8 cellular contexts compared by ENCODE assay signal in the genomic region with DNA sequence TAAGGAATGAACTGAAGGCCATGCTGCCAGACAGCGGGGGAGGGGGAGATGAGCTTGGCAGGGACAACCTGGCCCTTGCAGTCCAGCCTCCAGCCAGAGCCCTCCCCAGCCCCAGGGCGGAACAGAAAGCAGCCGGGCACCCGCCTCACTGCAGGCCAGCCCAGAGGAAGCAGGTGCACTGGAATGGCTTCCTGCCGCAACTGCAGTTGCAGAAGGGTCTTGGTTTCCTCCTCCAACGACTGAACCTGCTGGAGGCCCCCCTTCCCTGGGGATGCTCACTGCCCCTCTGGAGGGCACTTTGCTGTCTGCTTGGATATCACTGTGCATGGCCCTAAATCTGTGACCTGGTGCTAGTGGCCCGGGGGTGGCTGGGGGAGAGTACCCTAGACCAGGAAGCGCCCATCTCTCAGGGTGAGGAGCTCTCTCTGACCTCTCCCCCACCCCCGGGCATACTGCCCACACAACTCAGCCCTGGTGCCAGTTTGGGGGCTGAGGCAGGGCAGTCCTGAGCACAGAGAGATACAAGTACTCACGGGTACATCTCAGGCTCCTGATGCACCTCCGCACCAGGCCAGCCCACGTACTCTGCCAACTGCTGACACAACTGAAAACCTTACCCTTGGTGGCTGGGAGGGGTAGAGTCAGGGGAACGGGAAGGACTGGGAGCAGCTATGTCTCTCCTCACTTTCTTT. TPM values are rescaled to one million over a fixed set of nuclear protein-coding genes. Genes with fewer than 3 reads are reported as not detected.
DNase-seq lines count a peak whose midpoint lies in the region; ATAC-seq, FAIRE-seq and TF ChIP-seq lines count a peak whose summit lies in the region.

No MANE protein-coding gene starts in this region.

- DNase-seq in GM12892 (ENCODE audit: insufficient read length) (no peak), MG63 (no peak), adrenal gland (peak in 5 of 7 donors; percentile 54 to 74 (median 64)), memory B cell (ENCODE audit: low spot score in 2 of 2) (no peak), DMS153 (lab: John Stamatoyannopoulos, UW) (no peak)

- H3K9me3 ChIP-seq in MG63 (no peaks in the 10 kb centered on the region), adrenal gland (replicated peaks in 1 of 3) (no peaks in the 10 kb centered on the region)

- H3K4me1 ChIP-seq in adrenal gland (replicated peaks in 1 of 2) (peaks cover 21 to 52% of the 10 kb centered on the region in 2 donors), urinary bladder (ENCODE audit: insufficient read depth) (no peaks in the 10 kb centered on the region)

- intact Hi-C loops in adrenal gland (cut with DNase I), result no loop called here

- peaks cover 51% of the 10 kb centered on the region for H3K4me1 Mint-ChIP-seq in memory B cell

- H3K27me3 ChIP-seq in MG63 (no peaks in the 10 kb centered on the region), adrenal gland (no peaks in the 10 kb centered on the region)

- TF ChIP-seq CTCF in adrenal gland (IDR thresholded peaks at IDR 0.05), result no peak

- H3K27me3 Mint-ChIP-seq in memory B cell, result no peaks in the 10 kb centered on the region

- peak; percentile 9 for FAIRE-seq in GM12892 (lab: Jason Lieb, UNC)

- peak overlapping the region; percentile 94 for H3K4me3 Mint-ChIP-seq in memory B cell

- H3K36me3 ChIP-seq in MG63, result no peaks in the 10 kb centered on the region
- no peaks in the 10 kb centered on the region for H3K36me3 ChIP-seq in adrenal gland (replicated peaks in 1 of 2)
- no peaks in the 10 kb centered on the region for H3K36me3 ChIP-seq in urinary bladder (ENCODE audit: insufficient read depth)

- H3K36me3 Mint-ChIP-seq in memory B cell, result peaks cover 6% of the 10 kb centered on the region

- H3K27ac ChIP-seq in adrenal gland, result peak overlapping the region in 4 of 5 donors; percentile 3 to 85 (median 49)
- H3K27ac ChIP-seq in urinary bladder (ENCODE audit: low read depth), result no peak overlapping the region

- no peaks in the 10 kb centered on the region for H3K9me3 Mint-ChIP-seq in memory B cell

- peak overlapping the region; percentile 91 for H3K27ac Mint-ChIP-seq in memory B cell

- WGBS in adrenal gland, 4 donors, result 40 to 56% (median 45%) methylated on average over 1 to 13 of the region's 13 CpGs
- 41% methylated on average over 13 of the region's 13 CpGs for WGBS in urinary bladder

- H3K4me3 ChIP-seq in MG63 (peak overlapping the region; percentile 42), adrenal gland (peak overlapping the region in 1 of 4 donors; percentile 42), urinary bladder (ENCODE audit: low read depth, low read length) (peak overlapping the region; percentile 42)

- ATAC-seq in memory B cell (ENCODE audit: low read depth) (peak; percentile 37), GM21367 (IDR thresholded peaks at IDR 0.05; ENCODE audit: unreplicated experiment) (no peak), HG03460 (IDR thresholded peaks at IDR 0.05; ENCODE audit: unreplicated experiment) (no peak)

- no peak; the same call in 1 of the 2 replicates for TF ChIP-seq POLR2A in GM12892 (IDR thresholded peaks at IDR 0.05; ENCODE audit: low read depth, low read length)
- no peak for TF ChIP-seq POLR2A in adrenal gland (IDR thresholded peaks at IDR 0.05)

RNA-seq across cellular contexts. Expression of gene MYO18A, which starts 41.1 kb away (rescaled TPM):
- 25.1 TPM for polyA plus RNA-seq in GM12892 (2012; ENCODE audit: missing spikeins)
- 13.7 and 23.2 TPM in 2 replicates for total RNA-seq in MG63 (2014; rRNA removed; shearing (Covaris generic); ENCODE audit: low replicate concordance)
- 10 to 100 TPM; 27.0 to 59.0 (median 40.9) TPM for total RNA-seq in adrenal gland
- 10 to 100 TPM; 24.7 to 95.6 (median 42.3) TPM for polyA plus RNA-seq in adrenal gland
- 33.8 TPM for total RNA-seq in urinary bladder
- polyA plus RNA-seq in urinary bladder, result 30.6 TPM

Comparison
In these comparisons a context has a peak if more than half of its experiments do, and no peak if none do; other contexts are left out.
1. DNase-seq: peak in adrenal gland (5 of 7); none in GM12892 (single experiment), MG63 (single experiment), memory B cell (0 of 2) and DMS153 (single experiment).